Comparison of ENCODE assay signal across 1 cellular context in genomic region chr10:110074298-110074697, GRCh38.
TF ChIP-seq lines count a peak whose summit lies in the region.

No MANE protein-coding gene starts in this region.

TF ChIP-seq in GM23338, 12 proteins besides CTCF, POLR2A, EP300 and RAD21 (continued from another document):
- TF ChIP-seq ZNF462 (CRISPR knock-in tag; IDR thresholded peaks at IDR 0.05) = no peak
